8 cellular contexts compared by ENCODE assay signal in the genomic region with DNA sequence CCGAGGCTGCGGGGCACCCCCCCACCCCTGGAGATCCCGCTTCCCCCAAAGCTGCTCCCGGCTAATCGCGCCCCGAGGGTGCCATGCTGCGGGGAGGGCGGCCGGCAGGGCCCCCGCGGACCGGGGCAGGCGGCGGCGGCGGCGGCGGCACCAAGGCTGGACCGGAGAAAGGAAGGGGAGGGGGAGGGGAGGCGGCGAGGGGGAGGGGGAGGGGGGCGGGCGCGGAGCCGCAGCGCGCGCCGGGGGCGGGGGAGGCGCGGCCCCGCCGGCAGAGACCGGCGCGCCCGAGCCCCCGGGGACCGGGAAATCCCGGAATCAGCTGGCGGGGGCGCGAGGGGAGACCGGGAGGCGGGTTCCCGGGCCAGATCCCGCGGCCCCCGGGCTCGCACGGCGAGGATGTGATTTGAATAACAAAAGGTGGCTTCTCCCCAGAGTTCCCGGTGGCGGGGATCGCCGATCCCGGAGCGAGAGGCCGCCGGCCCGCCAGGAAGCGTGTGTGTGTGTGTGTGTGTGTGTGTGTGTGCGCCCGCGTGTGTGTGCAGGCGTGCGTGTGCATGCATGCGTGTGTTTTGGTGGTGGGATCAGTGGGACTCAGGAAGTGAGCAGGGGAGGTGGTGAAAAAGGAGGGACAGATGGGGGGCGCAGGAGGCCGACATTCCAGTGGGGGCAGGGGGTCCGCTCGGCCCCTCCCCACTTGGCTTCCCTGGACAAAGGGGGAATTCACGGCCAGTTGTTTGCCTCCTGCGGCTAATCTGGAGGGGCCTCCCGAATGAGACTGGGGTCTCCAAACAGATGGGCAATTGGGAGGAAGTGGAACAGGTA.
DNase-seq lines count a peak whose midpoint lies in the region; ATAC-seq, FAIRE-seq and TF ChIP-seq lines count a peak whose summit lies in the region.

No MANE protein-coding gene starts in this region.

- CTCF ChIA-PET in A549 (lab: Yijun Ruan, JAX) (interaction anchor here (1.6 kb wide), 1 partner anchor 33 kb away, joined by 4 read pairs; no protein-coding TSS in a partner anchor), PC-9 (lab: Charles Lee) (no interaction called here)

- H3K4me1 ChIP-seq in A549 (peaks cover 17% of the 10 kb centered on the region), PC-9 (replicated peaks; ENCODE audit: insufficient read depth) (0 out of 2 replicates have a peak, but pooled peaks cover 8% of the 10 kb centered on the region), heart right ventricle (peaks cover 8 to 34% (median 16%) of the 10 kb centered on the region in 9 donors), ovary (ENCODE audit: insufficient read depth) (peaks cover 8% of the 10 kb centered on the region)

- no peak; a peak in 2 of 5 replicates for TF ChIP-seq RAD21 in A549 (conservative IDR thresholded peaks at IDR 0.05 in 1 of 2, IDR thresholded peaks at IDR 0.05 in 1 of 2)

- H3K27me3 ChIP-seq in PC-9 (ENCODE audit: insufficient read depth, low read depth) (no peaks in the 10 kb centered on the region), heart right ventricle (no peaks in the 10 kb centered on the region), ovary (no peaks in the 10 kb centered on the region)

- no peaks in the 10 kb centered on the region for H3K36me3 Mint-ChIP-seq in activated naive CD8-positive, alpha-beta T cell treated with anti-CD3 and anti-CD28 coated beads for 36 hours

- H2AFZ ChIP-seq in PC-9 = peak overlapping the region; percentile 80

- peaks cover 7% of the 10 kb centered on the region; the same call in 1 of the 2 replicates for H3F3A ChIP-seq in PC-9 (ENCODE audit: insufficient read depth, low read depth)

- ATAC-seq in A549 = peak; percentile 60 to 68
- peak; percentile 42 to 71 (median 58) for ATAC-seq in heart right ventricle
- no peak for ATAC-seq in HG02588 (IDR thresholded peaks at IDR 0.05; ENCODE audit: unreplicated experiment)
- no peak for ATAC-seq in GM21825 (IDR thresholded peaks at IDR 0.05; ENCODE audit: unreplicated experiment)

- TF ChIP-seq CTCF in A549 (IDR thresholded peaks at IDR 0.05) (no peak), PC-9 (conservative IDR thresholded peaks at IDR 0.05) (no peak), heart right ventricle (IDR thresholded peaks at IDR 0.05) (no peak), ovary (IDR thresholded peaks at IDR 0.05) (no peak)

- H3K27me3 Mint-ChIP-seq in activated naive CD8-positive, alpha-beta T cell treated with anti-CD3 and anti-CD28 coated beads for 36 hours = peaks cover 9% of the 10 kb centered on the region

- H3K4me3 ChIP-seq in A549 = peak overlapping the region; percentile 86
- H3K4me3 ChIP-seq in PC-9 = peak overlapping the region; percentile 87
- peak overlapping the region; percentile 53 to 83 (median 78) for H3K4me3 ChIP-seq in heart right ventricle
- H3K4me3 ChIP-seq in ovary = peak overlapping the region; percentile 56

- H3K4me2 ChIP-seq in A549 = peak overlapping the region; percentile 79
- H3K4me2 ChIP-seq in PC-9 = peak overlapping the region; percentile 92

- no peak for FAIRE-seq in A549 (lab: Jason Lieb, UNC)
- FAIRE-seq in GM12892 (lab: Jason Lieb, UNC) = no peak

- no peaks in the 10 kb centered on the region for H3K79me2 ChIP-seq in PC-9 (ENCODE audit: low read depth)

- DNase-seq in A549 (ENCODE audit: low read depth in 1 of 2, low spot score in 1 of 2) = peak in 1 of 2 experiments; percentile 65
- peak; percentile 50 for DNase-seq in GM12892 (ENCODE audit: insufficient read length)
- DNase-seq in PC-9 = peak in 1 of 2 experiments; percentile 64
- DNase-seq in activated naive CD8-positive, alpha-beta T cell treated with anti-CD3 and anti-CD28 coated beads for 36 hours = peak; percentile 34
- peak; percentile 61 to 62 for DNase-seq in heart right ventricle
- peak; percentile 58 to 79 (median 76) for DNase-seq in ovary

- no peaks in the 10 kb centered on the region for H3K9me3 Mint-ChIP-seq in activated naive CD8-positive, alpha-beta T cell treated with anti-CD3 and anti-CD28 coated beads for 36 hours

- H3K9me2 ChIP-seq in PC-9 (ENCODE audit: insufficient read depth) = no peaks in the 10 kb centered on the region

- TF ChIP-seq EP300 in A549 (IDR thresholded peaks at IDR 0.05) (0 out of 5 replicates have a peak, but pooled peaks of 1 of the 2 experiments have one; percentile 17), ovary (IDR thresholded peaks at IDR 0.05) (no peak)

- H3K27ac Mint-ChIP-seq in activated naive CD8-positive, alpha-beta T cell treated with anti-CD3 and anti-CD28 coated beads for 36 hours = no peak overlapping the region

- peaks cover 7% of the 10 kb centered on the region for H3K4me1 Mint-ChIP-seq in activated naive CD8-positive, alpha-beta T cell treated with anti-CD3 and anti-CD28 coated beads for 36 hours

- H3K9me3 ChIP-seq in A549 (peaks cover 4% of the 10 kb centered on the region; the same call in 2 of the 3 replicates), PC-9 (ENCODE audit: insufficient read depth, low read depth) (peaks cover 5% of the 10 kb centered on the region; the same call in 1 of the 2 replicates), heart right ventricle (peaks cover 0 to 11% (median 5%) of the 10 kb centered on the region in 11 donors), ovary (no peaks in the 10 kb centered on the region)

- intact Hi-C loops in PC-9 (cut with micrococcal nuclease; ENCODE audit: unreplicated experiment) (loop anchor here (5.0 kb wide), 1 partner anchor 107 kb away; no protein-coding TSS in a partner anchor), heart right ventricle (cut with DNase I) (loop anchor here in 4 of 10 donors (10.0 kb wide), 4 partner anchors 54 to 116 kb away; no protein-coding TSS in a partner anchor), ovary (cut with DNase I) (loop anchor here in 1 of 4 donors (10.0 kb wide), 1 partner anchor 106 kb away; no protein-coding TSS in a partner anchor)

- no peaks in the 10 kb centered on the region for H3K36me3 ChIP-seq in PC-9 (ENCODE audit: low read depth)
- no peaks in the 10 kb centered on the region for H3K36me3 ChIP-seq in heart right ventricle
- H3K36me3 ChIP-seq in ovary = no peaks in the 10 kb centered on the region

- POLR2A ChIA-PET in A549 (lab: Yijun Ruan, JAX) = interaction anchor here (0.9 kb wide), 1 partner anchor 11 kb away, joined by 3 read pairs; no protein-coding TSS in a partner anchor
- POLR2A ChIA-PET in PC-9 (lab: Charles Lee; ENCODE audit: unreplicated experiment) = interaction anchor here (0.5 kb wide), 1 partner anchor 109 kb away, joined by 9 read pairs; no protein-coding TSS in a partner anchor

- H4K20me1 ChIP-seq in PC-9 (ENCODE audit: insufficient read depth) = no peaks in the 10 kb centered on the region

- 3% methylated on average over 17 of the region's 77 CpGs for WGBS in A549 (ENCODE audit: missing lambda C conversion rate)
- WGBS in heart right ventricle, 2 donors = 0 to 1% methylated on average over 39 to 76 of the region's 77 CpGs
- 0 to 1% (median 0%) methylated on average over 53 to 70 of the region's 77 CpGs for WGBS in ovary, 3 donors

- H3K27ac ChIP-seq in A549 (peak overlapping the region; percentile 94 to 98), PC-9 (no peak overlapping the region), heart right ventricle (peak overlapping the region; percentile 62 to 93 (median 82)), ovary (peak overlapping the region; percentile 16 to 50)

- TF ChIP-seq POLR2A in A549 (IDR thresholded peaks at IDR 0.05; ENCODE audit: low read length) (0 out of 2 replicates have a peak, but pooled peaks have one; percentile 12), GM12892 (IDR thresholded peaks at IDR 0.05; ENCODE audit: low read depth, low read length) (no peak), ovary (IDR thresholded peaks at IDR 0.05) (peak; percentile 5)

- peak overlapping the region; percentile 84 for H3K4me3 Mint-ChIP-seq in activated naive CD8-positive, alpha-beta T cell treated with anti-CD3 and anti-CD28 coated beads for 36 hours

- no TSS peak for BruUV-seq in PC-9 (replicated peaks; lab: Mats Ljungman, UMichigan)

TF ChIP-seq in A549, 52 proteins besides CTCF, POLR2A, EP300 and RAD21 (continues in another document):
- TF ChIP-seq, protein P1, sequence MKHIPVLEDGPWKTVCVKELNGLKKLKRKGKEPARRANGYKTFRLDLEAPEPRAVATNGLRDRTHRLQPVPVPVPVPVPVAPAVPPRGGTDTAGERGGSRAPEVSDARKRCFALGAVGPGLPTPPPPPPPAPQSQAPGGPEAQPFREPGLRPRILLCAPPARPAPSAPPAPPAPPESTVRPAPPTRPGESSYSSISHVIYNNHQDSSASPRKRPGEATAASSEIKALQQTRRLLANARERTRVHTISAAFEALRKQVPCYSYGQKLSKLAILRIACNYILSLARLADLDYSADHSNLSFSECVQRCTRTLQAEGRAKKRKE (CRISPR knock-in tag; IDR thresholded peaks at IDR 0.05; ENCODE audit: low read depth) = no peak
- TF ChIP-seq NFE2L2 (conservative IDR thresholded peaks at IDR 0.05; ENCODE audit: low read length) (no peak), SMC3 (IDR thresholded peaks at IDR 0.05) (0 out of 3 replicates have a peak, but pooled peaks have one; percentile 4), RFX5 (IDR thresholded peaks at IDR 0.05) (no peak), ZNF302 (CRISPR knock-in tag; IDR thresholded peaks at IDR 0.05) (no peak), MAZ (IDR thresholded peaks at IDR 0.05; ENCODE audit: borderline replicate concordance, low read depth, low read length) (no peak), SREBF2 (IDR thresholded peaks at IDR 0.05) (no peak), PHF8 (IDR thresholded peaks at IDR 0.05; ENCODE audit: borderline replicate concordance, low read depth) (no peak), RNF2 (IDR thresholded peaks at IDR 0.05; ENCODE audit: borderline replicate concordance, low read depth) (no peak), MAFK (IDR thresholded peaks at IDR 0.05; ENCODE audit: partially characterized antibody) (no peak), HOXB5 (CRISPR knock-in tag; IDR thresholded peaks at IDR 0.05) (peak; percentile 23; the same call in 1 of the 2 replicates), USF2 (IDR thresholded peaks at IDR 0.05) (no peak), CHD2 (IDR thresholded peaks at IDR 0.05; ENCODE audit: low read length, partially characterized antibody) (no peak), MAX (IDR thresholded peaks at IDR 0.05) (peak; percentile 71), RCOR1 (IDR thresholded peaks at IDR 0.05; ENCODE audit: low read depth, low read length) (no peak), NPAS2 (CRISPR knock-in tag; IDR thresholded peaks at IDR 0.05; ENCODE audit: borderline replicate concordance) (no peak)

Comparison
In these comparisons a context has a peak if more than half of its experiments do, and no peak if none do; other contexts are left out.
1. ATAC-seq: peak in A549 (2 of 2) and heart right ventricle (8 of 8); none in HG02588 (single experiment) and GM21825 (single experiment).
2. Peak in every context shown above with its lines, with median percentiles within 50 percentile points of each other: H3K4me3 ChIP-seq.